In the genomic region with DNA sequence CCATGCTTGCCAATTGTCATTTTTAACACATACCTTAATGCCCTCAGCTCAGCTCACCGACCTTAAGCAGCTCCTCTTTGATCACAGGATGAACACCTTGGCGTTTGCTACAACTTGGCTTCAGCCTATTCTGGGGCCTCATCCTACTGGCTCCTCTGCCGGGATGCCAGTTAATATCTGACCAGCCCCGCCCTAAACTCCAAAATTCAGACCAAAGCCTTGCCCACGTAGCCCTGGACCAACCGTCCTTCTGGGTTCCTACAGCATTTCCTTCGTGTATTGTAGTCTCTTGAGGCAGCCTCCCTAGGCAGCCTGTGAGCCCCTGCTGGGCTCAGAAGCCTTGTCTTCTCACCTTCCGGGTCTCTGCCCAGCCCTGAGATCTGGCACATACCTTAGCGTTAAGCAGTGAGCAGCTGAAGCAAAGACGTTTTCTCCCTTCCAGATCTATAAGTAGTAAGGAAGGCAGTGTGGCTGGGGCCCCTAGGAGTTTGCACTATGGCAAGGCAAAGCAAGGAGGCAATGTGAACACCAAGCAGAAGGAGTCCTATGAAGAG, we compare ENCODE assay signal across 9 cellular contexts. TPM values are rescaled to one million over a fixed set of nuclear protein-coding genes. Genes with fewer than 3 reads are reported as not detected.
A peak's percentile ranks its signal among the peaks of the same experiment; 100 is the strongest.
DNase-seq lines count a peak whose midpoint lies in the region; ATAC-seq and TF ChIP-seq lines count a peak whose summit lies in the region.
"Had no signal": no experiment of that assay in that cellular context is flagged by ENCODE, and none has a peak within 500 bp of the region (broad histone marks: within the 10 kb centered on the region; RNA-seq: fewer than 3 reads in every experiment).

No MANE protein-coding gene starts in this region.

- H3K27ac ChIP-seq in right atrium auricular region: peak overlapping the region; percentile 69 to 72

- H3K9me3 ChIP-seq in right atrium auricular region: no peaks in the 10 kb centered on the region

- DNase-seq in GM06990 (ENCODE audit: extremely low read depth, insufficient read length): no peak
- DNase-seq in activated B cell treated with CpG ODN at 0.5 μM for 24 hours: no peak
- DNase-seq in right atrium auricular region (ENCODE audit: low spot score): no peak
- DNase-seq in retinal pigment epithelial cell (ENCODE audit: low read depth): no peak
- no peak for DNase-seq in UCSD-AML1 (lab: John Stamatoyannopoulos, UW; ENCODE audit: unreplicated experiment)
- no peak for DNase-seq in NOMO-1 treated with DMSO at 0.1 percent for 48 hours (lab: John Stamatoyannopoulos, UW; ENCODE audit: unreplicated experiment)

- H3K36me3 Mint-ChIP-seq in activated B cell treated with CpG ODN at 0.5 μM for 24 hours (ENCODE audit: low read depth): no peaks in the 10 kb centered on the region

- peaks cover 39% of the 10 kb centered on the region for H3K4me1 Mint-ChIP-seq in activated B cell treated with CpG ODN at 0.5 μM for 24 hours

- peak overlapping the region; percentile 81 for H3K27ac Mint-ChIP-seq in activated B cell treated with CpG ODN at 0.5 μM for 24 hours

- CTCF ChIA-PET in activated B cell treated with CpG ODN at 0.5 μM for 24 hours (lab: Charles Lee): interaction anchor here (1.2 to 1.7 kb wide), 2 partner anchors 62 to 325 kb away, joined by 3 to 7 read pairs; no protein-coding TSS in a partner anchor

- no peaks in the 10 kb centered on the region for H3K9me3 Mint-ChIP-seq in activated B cell treated with CpG ODN at 0.5 μM for 24 hours

- no peaks in the 10 kb centered on the region for H3K27me3 ChIP-seq in GM06990 (replicated peaks; ENCODE audit: control insufficient read depth, insufficient read depth, low read length)
- H3K27me3 ChIP-seq in right atrium auricular region: no peaks in the 10 kb centered on the region

- H3K4me3 ChIP-seq in GM06990 (replicated peaks; ENCODE audit: low read depth, low read length) (peak overlapping the region; percentile 78), right atrium auricular region (peak overlapping the region; percentile 56 to 61), retinal pigment epithelial cell (ENCODE audit: low read length) (peak overlapping the region; percentile 79)

- H3K27me3 Mint-ChIP-seq in activated B cell treated with CpG ODN at 0.5 μM for 24 hours: peaks cover 13% of the 10 kb centered on the region

- TF ChIP-seq CTCF in GM06990 (IDR thresholded peaks at IDR 0.05; ENCODE audit: insufficient read depth, low read length, poor library complexity, severe bottlenecking): no peak
- no peak for TF ChIP-seq CTCF in activated B cell treated with CpG ODN at 0.5 μM for 24 hours (IDR thresholded peaks at IDR 0.05)
- TF ChIP-seq CTCF in right atrium auricular region (IDR thresholded peaks at IDR 0.05): no peak
- TF ChIP-seq CTCF in retinal pigment epithelial cell (conservative IDR thresholded peaks at IDR 0.05; ENCODE audit: low read depth, low read length): no peak

- peak overlapping the region; percentile 86 for H3K4me3 Mint-ChIP-seq in activated B cell treated with CpG ODN at 0.5 μM for 24 hours

- ATAC-seq in activated B cell treated with CpG ODN at 0.5 μM for 24 hours (ENCODE audit: low read depth): no peak
- no peak for ATAC-seq in HG02798 (IDR thresholded peaks at IDR 0.05; ENCODE audit: poor library complexity, unreplicated experiment)
- ATAC-seq in HG03469 (IDR thresholded peaks at IDR 0.05; ENCODE audit: unreplicated experiment): no peak

- intact Hi-C loops in activated B cell treated with CpG ODN at 0.5 μM for 24 hours (cut with micrococcal nuclease): no loop called here

- peaks cover 0 to 12% of the 10 kb centered on the region in 2 donors for H3K4me1 ChIP-seq in right atrium auricular region

- POLR2A ChIA-PET in activated B cell treated with CpG ODN at 0.5 μM for 24 hours (lab: Charles Lee): no interaction called here

- H3K36me3 ChIP-seq in GM06990 (ENCODE audit: control insufficient read depth, insufficient read depth, low read length) (no peaks in the 10 kb centered on the region), right atrium auricular region (no peaks in the 10 kb centered on the region)

RNA-seq across cellular contexts. Expression of gene ENO4, which starts 0.8 kb away (rescaled TPM):
- 0.07 TPM in 1 of 2 replicates, not detected in the other for total RNA-seq in activated B cell treated with CpG ODN at 0.5 μM for 24 hours
- under 1 TPM in 1 of 2 donors, not detected in 1; 0.15 TPM for total RNA-seq in right atrium auricular region
- total RNA-seq: T-helper 1 cell treated with Interleukin-12 subunit alpha and Interleukin-12 subunit beta and Interleukin-4 antibody, amounts not matched to agents 30 ng/mL and 1 ng/mL, for 36 hours had no signal
